Comparison of ENCODE assay signal across 17 cellular contexts in genomic region chr3:192482391-192482790, GRCh38.
"Had no signal": no experiment of that assay in that cellular context is flagged by ENCODE, and none has a peak within 500 bp of the region (broad histone marks: within the 10 kb centered on the region; RNA-seq: fewer than 3 reads in every experiment).

No MANE protein-coding gene starts in this region.

- H3K27me3 ChIP-seq: ascending aorta, gastrocnemius medialis, pancreas, right atrium auricular region, vagina had no signal

- H3K9me3 ChIP-seq: ascending aorta, gastrocnemius medialis, pancreas, psoas muscle, right atrium auricular region, thoracic aorta, vagina had no signal

- DNase-seq: activated CD4-positive, alpha-beta T cell treated with anti-CD3 and anti-CD28 coated beads for 1 hour; activated CD4-positive, alpha-beta T cell treated with anti-CD3 and anti-CD28 coated beads, Interleukin-2, amount 50 U/mL, for 1 hour; activated CD8-positive, alpha-beta T cell treated with anti-CD3 and anti-CD28 coated beads, Interleukin-2, amount 10 ng/mL, durations not matched to agents 7 days and 5 days; activated gamma-delta T cell treated with Interleukin-2 at 50 U/mL for 16 hours; cerebellar nuclear complex; gastrocnemius medialis; hippocampal formation; left ventricle myocardium superior; pancreas; psoas muscle; stimulated activated CD4-positive, alpha-beta T cell treated with anti-CD3 and anti-CD28 coated beads, Interleukin-4, amount 100 ng/mL, for 24 hours; stimulated activated naive CD4-positive, alpha-beta T cell treated with Interleukin-2 at 50 U/mL for 16 hours had no signal

- H3K36me3 ChIP-seq: ascending aorta, gastrocnemius medialis, pancreas, right atrium auricular region, thoracic aorta, vagina had no signal

- ATAC-seq: activated CD8-positive, alpha-beta T cell treated with anti-CD3 and anti-CD28 coated beads, Interleukin-2, amount 10 ng/mL, durations not matched to agents 7 days and 5 days; gastrocnemius medialis; left ventricle myocardium superior; natural killer cell treated with Interleukin-12 subunit alpha and Interleukin-12 subunit beta and Interleukin-15 and Interleukin-18, amount 100 ng/mL, for 72 hours; psoas muscle had no signal

- H3K4me3 ChIP-seq: ascending aorta, pancreas, right atrium auricular region, thoracic aorta, vagina had no signal
